8 cellular contexts compared by ENCODE assay signal in genomic region chr5:42992035-42992570, GRCh38. TPM values are rescaled to one million over a fixed set of nuclear protein-coding genes. Genes with fewer than 3 reads are reported as not detected.
A peak's percentile ranks its signal among the peaks of the same experiment; 100 is the strongest.
DNase-seq lines count a peak whose midpoint lies in the region; ATAC-seq and TF ChIP-seq lines count a peak whose summit lies in the region.

No MANE protein-coding gene starts in this region.

- WGBS in lung, 2 donors = 0 to 5% methylated on average over 43 of the region's 43 CpGs

- peaks cover 0 to 8% of the 10 kb centered on the region in 2 donors for H3K9me3 ChIP-seq in lung (ENCODE audit: control insufficient read depth in 2 of 2, insufficient read depth in 1 of 2, low read length in 1 of 2)

- H3K4me3 Mint-ChIP-seq in activated CD4-positive, alpha-beta T cell treated with anti-CD3 and anti-CD28 coated beads for 36 hours = peak overlapping the region; percentile 98
- peak overlapping the region; percentile 100 for H3K4me3 Mint-ChIP-seq in dendritic cell treated with granulocyte-macrophage colony-stimulating factor and Interleukin-4, amounts not matched to agents 40 ng/mL and 50 ng/mL, for 4 days

- H3K4me1 Mint-ChIP-seq in activated CD4-positive, alpha-beta T cell treated with anti-CD3 and anti-CD28 coated beads for 36 hours = peaks cover 40% of the 10 kb centered on the region
- peaks cover 41% of the 10 kb centered on the region for H3K4me1 Mint-ChIP-seq in dendritic cell treated with granulocyte-macrophage colony-stimulating factor and Interleukin-4, amounts not matched to agents 40 ng/mL and 50 ng/mL, for 4 days (ENCODE audit: low read depth)

- peak overlapping the region; percentile 57 for H3K4me3 ChIP-seq in lung

- DNase-seq in NCI-H2029 treated with DMSO at 0.1 percent for 48 hours (lab: John Stamatoyannopoulos, UW) = peak; percentile 43
- DNase-seq in activated CD4-positive, alpha-beta T cell treated with anti-CD3 and anti-CD28 coated beads for 36 hours = peak; percentile 85
- peak; percentile 84 for DNase-seq in lung (ENCODE audit: low spot score)
- peak; percentile 44 to 55 (median 55) for DNase-seq in stimulated activated CD4-positive, alpha-beta T cell treated with anti-CD3 and anti-CD28 coated beads, TNF-alpha, amount 100 ng/mL, for 48 hours (ENCODE audit: low read depth in 3 of 3)
- DNase-seq in AG08396 (ENCODE audit: low spot score) = no peak

- peaks cover 0 to 2% of the 10 kb centered on the region in 2 donors for H3K4me1 ChIP-seq in lung (ENCODE audit: control insufficient read depth in 2 of 2, insufficient read depth in 2 of 2, low read length in 2 of 2)

- intact Hi-C loops in activated CD4-positive, alpha-beta T cell treated with anti-CD3 and anti-CD28 coated beads for 36 hours (cut with DNase I, micrococcal nuclease) = loop anchor here (1.0 to 5.0 kb wide), 6 partner anchors 83 to 1815 kb away; partner anchors contain the start of genes MRPS30 (in 1 of the 2), NIM1K (in 1 of the 2) and TMEM267 (in 1 of the 2)
- intact Hi-C loops in dendritic cell treated with granulocyte-macrophage colony-stimulating factor and Interleukin-4, amounts not matched to agents 40 ng/mL and 50 ng/mL, for 4 days (cut with micrococcal nuclease) = loop anchor here (5.0 kb wide), 3 partner anchors 80 to 490 kb away; partner anchors contain the start of genes HMGCS1 and TMEM267

- peaks cover 17% of the 10 kb centered on the region for H3K36me3 Mint-ChIP-seq in activated CD4-positive, alpha-beta T cell treated with anti-CD3 and anti-CD28 coated beads for 36 hours (ENCODE audit: low read depth)
- H3K36me3 Mint-ChIP-seq in dendritic cell treated with granulocyte-macrophage colony-stimulating factor and Interleukin-4, amounts not matched to agents 40 ng/mL and 50 ng/mL, for 4 days (ENCODE audit: low read depth) = peaks cover 26% of the 10 kb centered on the region

- H3K27me3 ChIP-seq in lung (ENCODE audit: control insufficient read depth, insufficient read depth) = no peaks in the 10 kb centered on the region

- ATAC-seq in GM18499 (IDR thresholded peaks at IDR 0.05; ENCODE audit: insufficient read depth, unreplicated experiment) = peak; percentile 28
- ATAC-seq in HG02798 (IDR thresholded peaks at IDR 0.05; ENCODE audit: poor library complexity, unreplicated experiment) = peak; percentile 48
- ATAC-seq in activated CD4-positive, alpha-beta T cell treated with anti-CD3 and anti-CD28 coated beads for 36 hours = peak; percentile 37
- ATAC-seq in lung (ENCODE audit: insufficient read depth, low FRiP score) = peak; percentile 60

- peak overlapping the region; percentile 57 to 98 for H3K27ac ChIP-seq in lung (ENCODE audit: low read depth in 1 of 2, low read length in 1 of 2)

- H3K9me3 Mint-ChIP-seq in activated CD4-positive, alpha-beta T cell treated with anti-CD3 and anti-CD28 coated beads for 36 hours (ENCODE audit: low read depth) = peaks cover 2% of the 10 kb centered on the region
- H3K9me3 Mint-ChIP-seq in dendritic cell treated with granulocyte-macrophage colony-stimulating factor and Interleukin-4, amounts not matched to agents 40 ng/mL and 50 ng/mL, for 4 days = no peaks in the 10 kb centered on the region

- no peaks in the 10 kb centered on the region for H3K36me3 ChIP-seq in lung (ENCODE audit: control insufficient read depth in 2 of 2, insufficient read depth in 2 of 2, low read length in 2 of 2)

- POLR2A ChIA-PET in activated CD4-positive, alpha-beta T cell treated with anti-CD3 and anti-CD28 coated beads for 36 hours (lab: Charles Lee) = interaction anchor here (0.9 to 3.2 kb wide), 7 partner anchors 16 to 128 kb away, joined by 3 to 52 read pairs (median 6); partner anchors contain the start of gene ZNF131

- no peak for TF ChIP-seq CTCF in lung (IDR thresholded peaks at IDR 0.05; ENCODE audit: control extremely low read depth, extremely low read depth)

- peak overlapping the region; percentile 100 for H3K27ac Mint-ChIP-seq in activated CD4-positive, alpha-beta T cell treated with anti-CD3 and anti-CD28 coated beads for 36 hours
- H3K27ac Mint-ChIP-seq in dendritic cell treated with granulocyte-macrophage colony-stimulating factor and Interleukin-4, amounts not matched to agents 40 ng/mL and 50 ng/mL, for 4 days = peak overlapping the region; percentile 100

- H3K27me3 Mint-ChIP-seq in activated CD4-positive, alpha-beta T cell treated with anti-CD3 and anti-CD28 coated beads for 36 hours = no peaks in the 10 kb centered on the region
- no peaks in the 10 kb centered on the region for H3K27me3 Mint-ChIP-seq in dendritic cell treated with granulocyte-macrophage colony-stimulating factor and Interleukin-4, amounts not matched to agents 40 ng/mL and 50 ng/mL, for 4 days

- CTCF ChIA-PET in activated CD4-positive, alpha-beta T cell treated with anti-CD3 and anti-CD28 coated beads for 36 hours (lab: Charles Lee) = interaction anchor here (0.7 to 7.7 kb wide), 15 partner anchors 14 to 1088 kb away, joined by 3 to 132 read pairs (median 5); partner anchors contain the start of genes ANXA2R, HMGCS1 and RIMOC1

RNA-seq across cellular contexts. Expression of gene ANXA2R, which starts 48.0 kb away (rescaled TPM):
- total RNA-seq in activated CD4-positive, alpha-beta T cell treated with anti-CD3 and anti-CD28 coated beads for 36 hours = 1 to 10 TPM; 3.2 to 4.6 TPM
- 1 to 10 TPM; 4.0 to 5.2 TPM for total RNA-seq in lung
- polyA plus RNA-seq in lung = 1 to 10 TPM; 4.4 to 5.2 TPM
